Comparison of ENCODE assay signal across 8 cellular contexts in genomic region chr16:1971678-1972489, GRCh38. TPM values are rescaled to one million over a fixed set of nuclear protein-coding genes. Genes with fewer than 3 reads are reported as not detected.
DNase-seq lines count a peak whose midpoint lies in the region; ATAC-seq and TF ChIP-seq lines count a peak whose summit lies in the region.

Gene TBL3, plus strand, starts transcription at chr16:1972053. Its CDS starts 112 bp downstream, at chr16:1972165.

- 0% methylated on average over 64 to 87 of the region's 87 CpGs for WGBS in psoas muscle, 3 donors
- under 1% methylated on average over 87 of the region's 87 CpGs for WGBS in urinary bladder

- H3K36me3 ChIP-seq in psoas muscle (ENCODE audit: insufficient read depth in 1 of 2, low read depth in 1 of 2) (peaks cover 3 to 29% of the 10 kb centered on the region in 2 donors), urinary bladder (ENCODE audit: insufficient read depth) (peaks cover 6% of the 10 kb centered on the region)

- TF ChIP-seq CTCF in psoas muscle (IDR thresholded peaks at IDR 0.05), result no peak

- H3K4me3 ChIP-seq in psoas muscle, result peak within 1 kb of the TSS; percentile 100
- peak within 1 kb of the TSS; percentile 99 for H3K4me3 ChIP-seq in urinary bladder (ENCODE audit: low read depth, low read length)

- peaks cover 20% of the 10 kb centered on the region for H3K4me1 ChIP-seq in psoas muscle
- H3K4me1 ChIP-seq in urinary bladder (ENCODE audit: insufficient read depth), result peaks cover 1% of the 10 kb centered on the region

- peak; percentile 71 for DNase-seq in NCI-H1694 treated with DMSO at 0.1 percent for 48 hours (lab: John Stamatoyannopoulos, UW)
- peak; percentile 93 to 99 (median 96) for DNase-seq in T-helper 2 cell
- peak; percentile 97 for DNase-seq in left ventricle myocardium superior
- peak; percentile 94 to 97 for DNase-seq in psoas muscle

- H3K27ac ChIP-seq in angular gyrus (ENCODE audit: low read depth, low read length) (peak within 1 kb of the TSS; percentile 94), psoas muscle (peak within 1 kb of the TSS; percentile 98), urinary bladder (ENCODE audit: low read depth) (peak within 1 kb of the TSS; percentile 95)

- peak; percentile 81 for ATAC-seq in GM18498 (IDR thresholded peaks at IDR 0.05; ENCODE audit: unreplicated experiment)
- ATAC-seq in HG02870 (IDR thresholded peaks at IDR 0.05; ENCODE audit: unreplicated experiment), result peak; percentile 77
- peak; percentile 96 for ATAC-seq in left ventricle myocardium superior
- peak; percentile 94 to 97 (median 94) for ATAC-seq in psoas muscle

- intact Hi-C loops in left ventricle myocardium superior (cut with micrococcal nuclease) (no loop called here), psoas muscle (cut with DNase I) (loop anchor here in 1 of 2 donors (1.0 kb wide), 1 partner anchor 14 kb away; no protein-coding TSS in a partner anchor)

- H3K9me3 ChIP-seq in psoas muscle, result no peaks in the 10 kb centered on the region

- no peaks in the 10 kb centered on the region for H3K27me3 ChIP-seq in psoas muscle (ENCODE audit: insufficient read depth in 3 of 3, low read length in 2 of 3)

RNA-seq across cellular contexts. Expression of gene TBL3, which starts in this region (rescaled TPM):
- total RNA-seq in left ventricle myocardium superior (24.4 TPM), psoas muscle (10 to 100 TPM; 31.5 to 41.8 (median 40.7) TPM), urinary bladder (10.9 TPM)
- polyA plus RNA-seq in psoas muscle (10 to 100 TPM; 51.6 to 78.0 (median 55.8) TPM), urinary bladder (50.6 TPM)

Comparison
In these comparisons a context has a peak if more than half of its experiments do, and no peak if none do; other contexts are left out.
1. Peak in every context shown above with its lines: DNase-seq, ATAC-seq, H3K4me3 ChIP-seq and H3K27ac ChIP-seq.